Comparison of ENCODE assay signal across 8 cellular contexts in genomic region chr17:996554-997344, GRCh38. TPM values are rescaled to one million over a fixed set of nuclear protein-coding genes. Genes with fewer than 3 reads are reported as not detected.
A peak's percentile ranks its signal among the peaks of the same experiment; 100 is the strongest.
DNase-seq lines count a peak whose midpoint lies in the region; ATAC-seq and TF ChIP-seq lines count a peak whose summit lies in the region.

TIMM22 (plus strand) TSS chr17:997129; CDS start chr17:997143, 14 bp downstream.

- H3K27ac Mint-ChIP-seq in Caco-2 (ENCODE audit: unreplicated experiment) (peak within 1 kb of the TSS; percentile 99), memory B cell (peak within 1 kb of the TSS; percentile 95)
- peak within 1 kb of the TSS; percentile 90 to 97 for H3K27ac Mint-ChIP-seq in effector memory CD8-positive, alpha-beta T cell

- H3K27me3 Mint-ChIP-seq in Caco-2 (ENCODE audit: insufficient read depth, unreplicated experiment) (no peaks in the 10 kb centered on the region), memory B cell (no peaks in the 10 kb centered on the region)
- no peaks in the 10 kb centered on the region for H3K27me3 Mint-ChIP-seq in effector memory CD8-positive, alpha-beta T cell

- H3K4me1 Mint-ChIP-seq in Caco-2 (ENCODE audit: low read depth, unreplicated experiment) (peaks cover 11% of the 10 kb centered on the region), memory B cell (peaks cover 9% of the 10 kb centered on the region)
- peaks cover 18 to 20% of the 10 kb centered on the region in 2 donors for H3K4me1 Mint-ChIP-seq in effector memory CD8-positive, alpha-beta T cell (ENCODE audit: low read depth in 2 of 2)

- TF ChIP-seq CTCF in Caco-2 (IDR thresholded peaks at IDR 0.05; ENCODE audit: insufficient read depth in 1 of 2, low read depth in 1 of 2, low read length in 1 of 2, severe bottlenecking in 1 of 2, unreplicated experiment in 1 of 2): peak; percentile 93 to 95

- no TSS peak for BruUV-seq in Caco-2 (replicated peaks; lab: Mats Ljungman, UMichigan)

- CTCF ChIA-PET in Caco-2 (lab: Charles Lee): interaction anchor here (0.5 to 1.9 kb wide), 17 partner anchors 9 to 613 kb away, joined by 3 to 21 read pairs (median 4); partner anchors contain the start of genes NXN and VPS53
- CTCF ChIA-PET in activated CD8-positive, alpha-beta memory T cell treated with anti-CD3 and anti-CD28 coated beads for 36 hours (lab: Charles Lee): interaction anchor here (0.7 to 2.4 kb wide), 15 partner anchors 8 to 585 kb away, joined by 3 to 18 read pairs (median 3); partner anchors contain the start of genes GLOD4, MRM3 and NXN

- DNase-seq in Caco-2: peak; percentile 97
- DNase-seq in HT1080 (ENCODE audit: low read depth): peak; percentile 97
- DNase-seq in NOMO-1 (lab: John Stamatoyannopoulos, UW; ENCODE audit: unreplicated experiment in 2 of 2): peak; percentile 94 to 97
- DNase-seq in effector memory CD8-positive, alpha-beta T cell: peak; percentile 91 to 92 (median 92)
- DNase-seq in memory B cell (ENCODE audit: low spot score in 2 of 2): peak; percentile 93
- peak; percentile 81 for DNase-seq in stimulated activated CD8-positive, alpha-beta memory T cell treated with anti-CD3 and anti-CD28 coated beads, Interleukin-12 subunit alpha, Interleukin-12 subunit beta, amount 100 ng/mL, for 24 hours (ENCODE audit: extremely low read depth)

- H3K27me3 ChIP-seq in Caco-2 (replicated peaks; ENCODE audit: control insufficient read depth, insufficient read depth, low read length): no peaks in the 10 kb centered on the region

- H3K4me3 Mint-ChIP-seq in Caco-2 (ENCODE audit: unreplicated experiment): peak within 1 kb of the TSS; percentile 97
- H3K4me3 Mint-ChIP-seq in effector memory CD8-positive, alpha-beta T cell: peak within 1 kb of the TSS; percentile 95 to 97
- H3K4me3 Mint-ChIP-seq in memory B cell: peak within 1 kb of the TSS; percentile 98

- H3K9me3 Mint-ChIP-seq in Caco-2 (ENCODE audit: unreplicated experiment): peaks cover 9% of the 10 kb centered on the region
- peaks cover 0 to 17% of the 10 kb centered on the region in 2 donors for H3K9me3 Mint-ChIP-seq in effector memory CD8-positive, alpha-beta T cell
- H3K9me3 Mint-ChIP-seq in memory B cell: peaks cover 15% of the 10 kb centered on the region

- no peaks in the 10 kb centered on the region for H3K9me3 ChIP-seq in Caco-2

- peaks cover 5% of the 10 kb centered on the region for H3K36me3 ChIP-seq in Caco-2 (ENCODE audit: control insufficient read depth, insufficient read depth, low read length)

- peak; percentile 83 for ATAC-seq in GM21360 (IDR thresholded peaks at IDR 0.05; ENCODE audit: unreplicated experiment)
- peak; percentile 89 for ATAC-seq in effector memory CD8-positive, alpha-beta T cell (replicated peaks)
- peak; percentile 88 for ATAC-seq in memory B cell (ENCODE audit: low read depth)

- H3K4me1 ChIP-seq in Caco-2: peaks cover 10% of the 10 kb centered on the region

- H3K4me3 ChIP-seq in Caco-2 (ENCODE audit: low read depth, low read length): peak within 1 kb of the TSS; percentile 87

- intact Hi-C loops in Caco-2 (cut with micrococcal nuclease; ENCODE audit: unreplicated experiment): loop anchor here (1.0 to 5.0 kb wide), 3 partner anchors 584 to 854 kb away; partner anchors contain the start of gene RPH3AL

- POLR2A ChIA-PET in Caco-2 (lab: Charles Lee): interaction anchor here (0.5 to 1.6 kb wide), 5 partner anchors 17 to 493 kb away, joined by 3 to 10 read pairs (median 5); partner anchors contain the start of gene NXN
- POLR2A ChIA-PET in activated CD8-positive, alpha-beta memory T cell treated with anti-CD3 and anti-CD28 coated beads for 36 hours (lab: Charles Lee): interaction anchor here (0.6 to 1.6 kb wide), 6 partner anchors 17 to 282 kb away, joined by 3 to 14 read pairs (median 4); partner anchors contain the start of genes GLOD4, MRM3, NXN and VPS53

- H3K36me3 Mint-ChIP-seq in Caco-2 (ENCODE audit: insufficient read depth, unreplicated experiment) (peaks cover 39% of the 10 kb centered on the region), memory B cell (peaks cover 21% of the 10 kb centered on the region)
- H3K36me3 Mint-ChIP-seq in effector memory CD8-positive, alpha-beta T cell (ENCODE audit: insufficient read depth): peaks cover 41% of the 10 kb centered on the region

RNA-seq across cellular contexts. Expression of gene TIMM22, which starts in this region (rescaled TPM):
- 20.1 and 20.6 TPM in 2 replicates for total RNA-seq in Caco-2 (2022)
- 25.2 and 25.8 TPM in 2 replicates for total RNA-seq in HT1080 (2014; rRNA removed; shearing (Covaris generic))
- polyA plus RNA-seq in HT1080 (2015; cell fraction: cytosol; rRNA removed): 14.5 and 15.1 TPM in 2 replicates
- polyA plus RNA-seq in HT1080 (2015; cell fraction: nucleus; rRNA removed): 6.8 and 7.2 TPM in 2 replicates
- 10 to 100 TPM; 18.9 to 19.1 TPM for total RNA-seq in activated CD8-positive, alpha-beta memory T cell treated with anti-CD3 and anti-CD28 coated beads for 36 hours

Comparison
In these comparisons a context has a peak if more than half of its experiments do, and no peak if none do; other contexts are left out.
1. Peak in every context shown above with its lines: DNase-seq, ATAC-seq and H3K4me3 ChIP-seq.